In genomic region chr6:21522773-21523490, GRCh38 we compare ENCODE assay signal across 12 cellular contexts.
DNase-seq lines count a peak whose midpoint lies in the region; ATAC-seq and TF ChIP-seq lines count a peak whose summit lies in the region.
"Had no signal": no experiment of that assay in that cellular context is flagged by ENCODE, and none has a peak within 500 bp of the region (broad histone marks: within the 10 kb centered on the region; RNA-seq: fewer than 3 reads in every experiment).

No MANE protein-coding gene starts in this region.

- peak overlapping the region in 1 of 5 experiments; percentile 66 for H3K4me3 Mint-ChIP-seq in brain
- no peak overlapping the region for H3K4me3 Mint-ChIP-seq in activated T-helper 17 cell treated with anti-CD3 and anti-CD28 coated beads, Interleukin-2, amount 50 U/mL, for 72 hours
- H3K4me3 Mint-ChIP-seq: activated CD8-positive, alpha-beta T cell treated with anti-CD3 and anti-CD28 coated beads for 36 hours; activated naive CD8-positive, alpha-beta T cell treated with anti-CD3 and anti-CD28 coated beads, Interleukin-2, amount 50 U/mL, for 24 hours; immature natural killer cell had no signal

- no peaks in the 10 kb centered on the region for H3K27me3 Mint-ChIP-seq in brain
- peaks cover 9% of the 10 kb centered on the region for H3K27me3 Mint-ChIP-seq in activated T-helper 17 cell treated with anti-CD3 and anti-CD28 coated beads, Interleukin-2, amount 50 U/mL, for 72 hours

- H3K27me3 ChIP-seq in osteoblast (ENCODE audit: insufficient read depth, low read length) (peaks cover 6% of the 10 kb centered on the region), testis (no peaks in the 10 kb centered on the region)
- H3K27me3 ChIP-seq: vagina had no signal

- H2AFZ ChIP-seq in osteoblast (ENCODE audit: low read length) = no peak overlapping the region

- H3K36me3 ChIP-seq in osteoblast (ENCODE audit: insufficient read depth, low read length) (no peaks in the 10 kb centered on the region), testis (ENCODE audit: low read depth, missing control alignments) (no peaks in the 10 kb centered on the region)
- H3K36me3 ChIP-seq: vagina had no signal

- no peaks in the 10 kb centered on the region for H3K36me3 Mint-ChIP-seq in brain
- no peaks in the 10 kb centered on the region for H3K36me3 Mint-ChIP-seq in activated T-helper 17 cell treated with anti-CD3 and anti-CD28 coated beads, Interleukin-2, amount 50 U/mL, for 72 hours (ENCODE audit: low read depth)
- H3K36me3 Mint-ChIP-seq: immature natural killer cell had no signal

- H4K20me1 ChIP-seq in osteoblast (ENCODE audit: insufficient read depth, low read length) = no peaks in the 10 kb centered on the region

- H3K4me3 ChIP-seq in osteoblast (ENCODE audit: insufficient read depth, low read length) (no peak overlapping the region), testis (no peak overlapping the region)
- H3K4me3 ChIP-seq: vagina had no signal

- no peak overlapping the region for H3K4me2 ChIP-seq in osteoblast (ENCODE audit: insufficient read depth, low read length)

- ATAC-seq in activated T-helper 17 cell treated with anti-CD3 and anti-CD28 coated beads, Interleukin-2, amount 50 U/mL, for 72 hours (replicated peaks) = no peak
- ATAC-seq: activated CD8-positive, alpha-beta T cell treated with anti-CD3 and anti-CD28 coated beads for 36 hours; activated naive CD8-positive, alpha-beta T cell treated with anti-CD3 and anti-CD28 coated beads, Interleukin-2, amount 50 U/mL, for 24 hours had no signal

- H3K4me1 Mint-ChIP-seq in brain = peaks cover 55% of the 10 kb centered on the region
- no peaks in the 10 kb centered on the region for H3K4me1 Mint-ChIP-seq in activated T-helper 17 cell treated with anti-CD3 and anti-CD28 coated beads, Interleukin-2, amount 50 U/mL, for 72 hours
- H3K4me1 Mint-ChIP-seq: activated naive CD8-positive, alpha-beta T cell treated with anti-CD3 and anti-CD28 coated beads, Interleukin-2, amount 50 U/mL, for 24 hours; immature natural killer cell had no signal

- intact Hi-C loops in testis (cut with DNase I; ENCODE audit: low total_unique reads) = no loop called here

- peak in 1 of 2 experiments; percentile 37 for TF ChIP-seq CTCF in brain (conservative IDR thresholded peaks at IDR 0.05)
- peak; percentile 6 for TF ChIP-seq CTCF in osteoblast (IDR thresholded peaks at IDR 0.05; ENCODE audit: extremely low read depth, low read depth, low read length)
- TF ChIP-seq CTCF in testis (IDR thresholded peaks at IDR 0.05) = no peak

- H3K9me3 Mint-ChIP-seq in brain = no peaks in the 10 kb centered on the region
- no peaks in the 10 kb centered on the region for H3K9me3 Mint-ChIP-seq in activated T-helper 17 cell treated with anti-CD3 and anti-CD28 coated beads, Interleukin-2, amount 50 U/mL, for 72 hours
- H3K9me3 Mint-ChIP-seq: activated CD8-positive, alpha-beta T cell treated with anti-CD3 and anti-CD28 coated beads for 36 hours; activated naive CD8-positive, alpha-beta T cell treated with anti-CD3 and anti-CD28 coated beads, Interleukin-2, amount 50 U/mL, for 24 hours; immature natural killer cell had no signal

- 70% methylated on average over 20 to 21 of the region's 21 CpGs for WGBS in testis, 2 donors

- no peaks in the 10 kb centered on the region for H3K79me2 ChIP-seq in osteoblast (ENCODE audit: insufficient read depth, low read length)

- peak overlapping the region; percentile 12 to 94 (median 43) for H3K27ac Mint-ChIP-seq in brain
- H3K27ac Mint-ChIP-seq in activated T-helper 17 cell treated with anti-CD3 and anti-CD28 coated beads, Interleukin-2, amount 50 U/mL, for 72 hours = no peak overlapping the region
- H3K27ac Mint-ChIP-seq: activated CD8-positive, alpha-beta T cell treated with anti-CD3 and anti-CD28 coated beads for 36 hours; activated naive CD8-positive, alpha-beta T cell treated with anti-CD3 and anti-CD28 coated beads, Interleukin-2, amount 50 U/mL, for 24 hours; immature natural killer cell had no signal

- no peaks in the 10 kb centered on the region for H3K9me3 ChIP-seq in osteoblast (ENCODE audit: low read depth, low read length)
- no peaks in the 10 kb centered on the region for H3K9me3 ChIP-seq in testis
- H3K9me3 ChIP-seq: vagina had no signal

- peak; percentile 40 for DNase-seq in NCI-H2029 (lab: John Stamatoyannopoulos, UW)
- DNase-seq in NCI-H2029 treated with DMSO at 0.1 percent for 48 hours (lab: John Stamatoyannopoulos, UW) = no peak
- DNase-seq in NCI-H2081 treated with DMSO at 0.1 percent for 48 hours (lab: John Stamatoyannopoulos, UW) = peak; percentile 52
- no peak for DNase-seq in osteoblast (ENCODE audit: insufficient read length, low spot score, missing footprints)
- DNase-seq in germinal center (ENCODE audit: low spot score) = no peak
- no peak for DNase-seq in testis
- DNase-seq: activated CD8-positive, alpha-beta T cell treated with anti-CD3 and anti-CD28 coated beads for 36 hours; activated naive CD8-positive, alpha-beta T cell treated with anti-CD3 and anti-CD28 coated beads, Interleukin-2, amount 50 U/mL, for 24 hours; immature natural killer cell had no signal

- H3K4me1 ChIP-seq in osteoblast (ENCODE audit: insufficient read depth, low read length) (no peaks in the 10 kb centered on the region), testis (no peaks in the 10 kb centered on the region)
- H3K4me1 ChIP-seq: vagina had no signal

- H3K27ac ChIP-seq in osteoblast (ENCODE audit: low read depth, low read length) (no peak overlapping the region), testis (no peak overlapping the region)
- H3K27ac ChIP-seq: vagina had no signal

- TF ChIP-seq POLR2A in testis (IDR thresholded peaks at IDR 0.05) = no peak

Comparison
In these comparisons a context has a peak if more than half of its experiments do, and no peak if none do; other contexts are left out.
1. DNase-seq: peak in NCI-H2029 (single experiment) and NCI-H2081 treated with DMSO at 0.1 percent for 48 hours (single experiment); none in NCI-H2029 treated with DMSO at 0.1 percent for 48 hours (single experiment), osteoblast (single experiment), germinal center (single experiment) and testis (single experiment).